In the genomic region with DNA sequence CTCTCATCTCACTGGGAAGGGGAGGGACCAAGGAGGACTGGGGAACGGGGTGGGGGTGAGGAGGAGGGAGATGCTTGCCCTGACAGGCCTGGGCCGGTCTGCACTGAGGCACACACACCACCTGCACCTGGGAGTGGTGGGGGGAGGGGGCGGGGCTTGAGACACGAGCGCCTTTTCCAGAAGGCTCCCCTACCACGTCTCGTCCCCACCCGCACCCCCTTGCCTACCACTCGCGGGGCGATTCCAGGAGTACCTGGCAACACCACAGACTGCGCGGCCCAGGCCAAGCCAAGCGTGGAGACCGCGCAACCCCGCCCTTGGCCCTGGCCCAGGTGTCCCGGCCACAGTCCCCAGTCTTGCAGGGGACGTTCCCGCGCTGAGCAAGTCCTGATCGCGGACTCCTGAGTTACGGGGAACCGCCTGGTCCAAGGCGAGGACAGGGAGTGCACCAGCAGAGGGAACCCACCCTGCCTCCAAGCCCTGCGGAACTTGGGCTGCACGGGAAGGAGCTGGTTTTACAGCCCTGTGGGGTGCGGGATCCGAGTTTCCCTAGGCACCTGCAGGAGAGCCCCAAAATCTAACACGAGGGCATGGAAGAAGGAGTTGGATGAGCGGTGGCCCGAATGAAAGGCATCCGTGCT, we compare ENCODE assay signal across 1 cellular context.
TF ChIP-seq lines count a peak whose summit lies in the region.

No MANE protein-coding gene starts in this region.

TF ChIP-seq in GM23338, 12 proteins besides CTCF, POLR2A, EP300 and RAD21:
- TF ChIP-seq, protein P1, sequence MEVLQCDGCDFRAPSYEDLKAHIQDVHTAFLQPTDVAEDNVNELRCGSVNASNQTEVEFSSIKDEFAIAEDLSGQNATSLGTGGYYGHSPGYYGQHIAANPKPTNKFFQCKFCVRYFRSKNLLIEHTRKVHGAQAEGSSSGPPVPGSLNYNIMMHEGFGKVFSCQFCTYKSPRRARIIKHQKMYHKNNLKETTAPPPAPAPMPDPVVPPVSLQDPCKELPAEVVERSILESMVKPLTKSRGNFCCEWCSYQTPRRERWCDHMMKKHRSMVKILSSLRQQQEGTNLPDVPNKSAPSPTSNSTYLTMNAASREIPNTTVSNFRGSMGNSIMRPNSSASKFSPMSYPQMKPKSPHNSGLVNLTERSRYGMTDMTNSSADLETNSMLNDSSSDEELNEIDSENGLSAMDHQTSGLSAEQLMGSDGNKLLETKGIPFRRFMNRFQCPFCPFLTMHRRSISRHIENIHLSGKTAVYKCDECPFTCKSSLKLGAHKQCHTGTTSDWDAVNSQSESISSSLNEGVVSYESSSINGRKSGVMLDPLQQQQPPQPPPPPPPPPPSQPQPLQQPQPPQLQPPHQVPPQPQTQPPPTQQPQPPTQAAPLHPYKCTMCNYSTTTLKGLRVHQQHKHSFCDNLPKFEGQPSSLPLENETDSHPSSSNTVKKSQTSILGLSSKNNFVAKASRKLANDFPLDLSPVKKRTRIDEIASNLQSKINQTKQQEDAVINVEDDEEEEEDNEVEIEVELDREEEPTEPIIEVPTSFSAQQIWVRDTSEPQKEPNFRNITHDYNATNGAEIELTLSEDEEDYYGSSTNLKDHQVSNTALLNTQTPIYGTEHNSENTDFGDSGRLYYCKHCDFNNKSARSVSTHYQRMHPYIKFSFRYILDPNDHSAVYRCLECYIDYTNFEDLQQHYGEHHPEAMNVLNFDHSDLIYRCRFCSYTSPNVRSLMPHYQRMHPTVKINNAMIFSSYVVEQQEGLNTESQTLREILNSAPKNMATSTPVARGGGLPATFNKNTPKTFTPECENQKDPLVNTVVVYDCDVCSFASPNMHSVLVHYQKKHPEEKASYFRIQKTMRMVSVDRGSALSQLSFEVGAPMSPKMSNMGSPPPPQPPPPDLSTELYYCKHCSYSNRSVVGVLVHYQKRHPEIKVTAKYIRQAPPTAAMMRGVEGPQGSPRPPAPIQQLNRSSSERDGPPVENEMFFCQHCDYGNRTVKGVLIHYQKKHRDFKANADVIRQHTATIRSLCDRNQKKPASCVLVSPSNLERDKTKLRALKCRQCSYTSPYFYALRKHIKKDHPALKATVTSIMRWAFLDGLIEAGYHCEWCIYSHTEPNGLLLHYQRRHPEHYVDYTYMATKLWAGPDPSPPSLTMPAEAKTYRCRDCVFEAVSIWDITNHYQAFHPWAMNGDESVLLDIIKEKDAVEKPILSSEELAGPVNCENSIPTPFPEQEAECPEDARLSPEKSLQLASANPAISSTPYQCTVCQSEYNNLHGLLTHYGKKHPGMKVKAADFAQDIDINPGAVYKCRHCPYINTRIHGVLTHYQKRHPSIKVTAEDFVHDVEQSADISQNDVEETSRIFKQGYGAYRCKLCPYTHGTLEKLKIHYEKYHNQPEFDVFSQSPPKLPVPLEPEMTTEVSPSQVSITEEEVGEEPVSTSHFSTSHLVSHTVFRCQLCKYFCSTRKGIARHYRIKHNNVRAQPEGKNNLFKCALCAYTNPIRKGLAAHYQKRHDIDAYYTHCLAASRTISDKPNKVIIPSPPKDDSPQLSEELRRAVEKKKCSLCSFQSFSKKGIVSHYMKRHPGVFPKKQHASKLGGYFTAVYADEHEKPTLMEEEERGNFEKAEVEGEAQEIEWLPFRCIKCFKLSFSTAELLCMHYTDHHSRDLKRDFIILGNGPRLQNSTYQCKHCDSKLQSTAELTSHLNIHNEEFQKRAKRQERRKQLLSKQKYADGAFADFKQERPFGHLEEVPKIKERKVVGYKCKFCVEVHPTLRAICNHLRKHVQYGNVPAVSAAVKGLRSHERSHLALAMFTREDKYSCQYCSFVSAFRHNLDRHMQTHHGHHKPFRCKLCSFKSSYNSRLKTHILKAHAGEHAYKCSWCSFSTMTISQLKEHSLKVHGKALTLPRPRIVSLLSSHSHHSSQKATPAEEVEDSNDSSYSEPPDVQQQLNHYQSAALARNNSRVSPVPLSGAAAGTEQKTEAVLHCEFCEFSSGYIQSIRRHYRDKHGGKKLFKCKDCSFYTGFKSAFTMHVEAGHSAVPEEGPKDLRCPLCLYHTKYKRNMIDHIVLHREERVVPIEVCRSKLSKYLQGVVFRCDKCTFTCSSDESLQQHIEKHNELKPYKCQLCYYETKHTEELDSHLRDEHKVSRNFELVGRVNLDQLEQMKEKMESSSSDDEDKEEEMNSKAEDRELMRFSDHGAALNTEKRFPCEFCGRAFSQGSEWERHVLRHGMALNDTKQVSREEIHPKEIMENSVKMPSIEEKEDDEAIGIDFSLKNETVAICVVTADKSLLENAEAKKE (CRISPR knock-in tag; IDR thresholded peaks at IDR 0.05) = no peak
